9 cellular contexts compared by ENCODE assay signal in genomic region chr11:66315921-66316811, GRCh38. TPM values are rescaled to one million over a fixed set of nuclear protein-coding genes. Genes with fewer than 3 reads are reported as not detected.
DNase-seq lines count a peak whose midpoint lies in the region; ATAC-seq, FAIRE-seq and TF ChIP-seq lines count a peak whose summit lies in the region.
"Had no signal": no experiment of that assay in that cellular context is flagged by ENCODE, and none has a peak within 500 bp of the region (broad histone marks: within the 10 kb centered on the region; RNA-seq: fewer than 3 reads in every experiment).

No MANE protein-coding gene starts in this region.

- H3K79me1 ChIP-seq in neuronal stem cell (ENCODE audit: low read depth, low read length), result no peaks in the 10 kb centered on the region

- no peak overlapping the region for H3K27ac Mint-ChIP-seq in astrocyte (ENCODE audit: unreplicated experiment)

- peaks cover 34% of the 10 kb centered on the region for H3K4me1 Mint-ChIP-seq in astrocyte (ENCODE audit: low read depth, unreplicated experiment)

- peak overlapping the region; percentile 98 for H2AK5ac ChIP-seq in neuronal stem cell (ENCODE audit: low read depth, low read length)

- H3K4me2 ChIP-seq in DOHH2 (ENCODE audit: low read length) (peak overlapping the region; percentile 92), astrocyte (ENCODE audit: low read length) (peak overlapping the region; percentile 81), neuronal stem cell (ENCODE audit: insufficient read depth, low read length, poor library complexity, severe bottlenecking) (no peak overlapping the region)
- H3K4me2 ChIP-seq: PC-9 had no signal

- no peak overlapping the region for H4K8ac ChIP-seq in neuronal stem cell (ENCODE audit: low read depth, low read length)

- H3K9me3 ChIP-seq in DOHH2 (ENCODE audit: control insufficient read depth, insufficient read depth, low read length) (peaks cover 3% of the 10 kb centered on the region; the same call in 1 of the 2 replicates), astrocyte (ENCODE audit: insufficient read depth, low read depth, low read length) (no peaks in the 10 kb centered on the region), neuronal stem cell (replicated peaks in 1 of 2; ENCODE audit: control insufficient read depth in 2 of 2, insufficient read depth in 1 of 2, low read depth in 1 of 2, low read length in 2 of 2) (no peaks in the 10 kb centered on the region), aorta (ENCODE audit: control insufficient read depth, low read length) (no peaks in the 10 kb centered on the region)

- H4K20me1 ChIP-seq in DOHH2 (ENCODE audit: control insufficient read depth, insufficient read depth, low read depth, low read length) (no peaks in the 10 kb centered on the region), astrocyte (ENCODE audit: insufficient read depth, low read length) (peaks cover 15% of the 10 kb centered on the region)

- DNase-seq in astrocyte (ENCODE audit: low read depth), result no peak
- DNase-seq in neuronal stem cell (ENCODE audit: low spot score), result no peak
- no peak for DNase-seq in GM13977 (ENCODE audit: low spot score)
- DNase-seq in SW 1271 (lab: John Stamatoyannopoulos, UW), result no peak
- DNase-seq in aorta, result no peak
- DNase-seq: PC-9 had no signal

- H3K4me3 ChIP-seq in DOHH2 (ENCODE audit: low read length) (no peak overlapping the region), astrocyte (ENCODE audit: insufficient read depth, low read depth, low read length) (peak overlapping the region; percentile 48), neuronal stem cell (ENCODE audit: low read length in 2 of 2) (no peak overlapping the region), aorta (ENCODE audit: low read length in 2 of 2) (peak overlapping the region in 1 of 2 donors; percentile 2)
- H3K4me3 ChIP-seq: GM12878, PC-9 had no signal

- peaks cover 8% of the 10 kb centered on the region for H3K36me3 Mint-ChIP-seq in astrocyte (ENCODE audit: low read depth, unreplicated experiment)

- H3K36me3 ChIP-seq in DOHH2 (ENCODE audit: control insufficient read depth, low read length) (no peaks in the 10 kb centered on the region), astrocyte (ENCODE audit: insufficient read depth, low read length) (no peaks in the 10 kb centered on the region), neuronal stem cell (replicated peaks in 1 of 2; ENCODE audit: control insufficient read depth in 2 of 2, insufficient read depth in 2 of 2, low read length in 2 of 2) (no peaks in the 10 kb centered on the region), aorta (ENCODE audit: control insufficient read depth in 1 of 2, insufficient read depth in 2 of 2, low read length in 1 of 2) (no peaks in the 10 kb centered on the region)

- no CpG with 5 or more reads among the region's 52 CpGs for WGBS in neuronal stem cell (ENCODE audit: extremely low coverage in 2 of 2, insufficient read length in 2 of 2, insufficient replicate concordance in 1 of 2), 2 donors
- WGBS in aorta, 2 donors, result 38 to 49% methylated on average over 52 of the region's 52 CpGs

- peak overlapping the region; percentile 50 for H3K23ac ChIP-seq in neuronal stem cell (ENCODE audit: low read depth, low read length, poor library complexity)

- peak overlapping the region; percentile 68 for H2BK120ac ChIP-seq in neuronal stem cell (ENCODE audit: low read depth, low read length)

- H2AFZ ChIP-seq in astrocyte (ENCODE audit: low read depth, low read length) (no peak overlapping the region), neuronal stem cell (ENCODE audit: low read length) (peak overlapping the region; percentile 84)
- H2AFZ ChIP-seq: PC-9 had no signal

- peaks cover 16% of the 10 kb centered on the region for H3K9me3 Mint-ChIP-seq in astrocyte (ENCODE audit: unreplicated experiment)

- in situ Hi-C loops in GM13977 (cut with MboI; ENCODE audit: low pct_unique_long_range_greater_than_20kb, low sequenced_read_pairs, unreplicated experiment), result no loop called here

- H3K4ac ChIP-seq in neuronal stem cell (ENCODE audit: low read length), result peak overlapping the region; percentile 79

- no peak for ATAC-seq in aorta (ENCODE audit: low FRiP score)
- ATAC-seq: GM12878 had no signal

- peak overlapping the region; percentile 91 for H3K14ac ChIP-seq in neuronal stem cell (ENCODE audit: low read length)

- peak overlapping the region; percentile 69 for H3K18ac ChIP-seq in neuronal stem cell (ENCODE audit: low read length)

- H3K27ac ChIP-seq in DOHH2 (ENCODE audit: low read depth, low read length) (no peak overlapping the region), astrocyte (ENCODE audit: low read depth, low read length) (peak overlapping the region; percentile 50), neuronal stem cell (replicated peaks; ENCODE audit: low read length) (no peak overlapping the region), aorta (ENCODE audit: low read depth in 1 of 2, low read length in 2 of 2) (no peak overlapping the region)
- H3K27ac ChIP-seq: PC-9 had no signal

- H2BK5ac ChIP-seq in neuronal stem cell (ENCODE audit: low read length), result no peak overlapping the region

- H3F3A ChIP-seq in DOHH2 (ENCODE audit: control insufficient read depth, insufficient read depth), result peaks cover 11% of the 10 kb centered on the region

- no peaks in the 10 kb centered on the region for H3K9me2 ChIP-seq in DOHH2 (replicated peaks; ENCODE audit: control insufficient read depth, low read length)

- intact Hi-C loops in aorta (cut with DNase I), result no loop called here

- no peaks in the 10 kb centered on the region for H3K79me2 ChIP-seq in DOHH2 (ENCODE audit: control insufficient read depth, low read length)
- peaks cover 32% of the 10 kb centered on the region for H3K79me2 ChIP-seq in astrocyte (ENCODE audit: insufficient read depth, low read length)

- H3K27me3 Mint-ChIP-seq in astrocyte (ENCODE audit: low read depth, unreplicated experiment), result peaks cover 2% of the 10 kb centered on the region

- H3K27me3 ChIP-seq in DOHH2 (ENCODE audit: control insufficient read depth, low read length), result no peaks in the 10 kb centered on the region
- H3K27me3 ChIP-seq in astrocyte (ENCODE audit: insufficient read depth, low read length), result no peaks in the 10 kb centered on the region
- H3K27me3 ChIP-seq in neuronal stem cell (ENCODE audit: control insufficient read depth in 3 of 3, insufficient read depth in 3 of 3, low read depth in 1 of 3, low read length in 3 of 3), result no peaks in the 10 kb centered on the region
- H3K27me3 ChIP-seq in aorta (ENCODE audit: control insufficient read depth in 1 of 2, insufficient read depth in 2 of 2, low read length in 1 of 2), result no peaks in the 10 kb centered on the region

- H2BK15ac ChIP-seq in neuronal stem cell (ENCODE audit: low read length), result peak overlapping the region; percentile 88

- peak overlapping the region; percentile 64 for H2BK12ac ChIP-seq in neuronal stem cell (ENCODE audit: low read length)

- H3K4me3 Mint-ChIP-seq in astrocyte (ENCODE audit: unreplicated experiment), result no peak overlapping the region

- FAIRE-seq in astrocyte (lab: Jason Lieb, UNC), result no peak
- FAIRE-seq: GM12878 had no signal

- H3K4me1 ChIP-seq in DOHH2 (ENCODE audit: control insufficient read depth, low read length) (peaks cover 49% of the 10 kb centered on the region), astrocyte (ENCODE audit: insufficient read depth, low read length) (peaks cover 53% of the 10 kb centered on the region), neuronal stem cell (ENCODE audit: control insufficient read depth in 2 of 2, insufficient read depth in 1 of 2, low read depth in 1 of 2, low read length in 2 of 2) (peaks cover 22 to 30% of the 10 kb centered on the region in 2 donors), aorta (ENCODE audit: control insufficient read depth in 1 of 2, insufficient read depth in 2 of 2, low read length in 2 of 2) (no peaks in the 10 kb centered on the region)

- H3K9ac ChIP-seq in astrocyte (ENCODE audit: low read length) (peak overlapping the region; percentile 80), neuronal stem cell (ENCODE audit: low read depth, low read length, poor library complexity) (peak overlapping the region; percentile 70)

- TF ChIP-seq CTCF in DOHH2 (IDR thresholded peaks at IDR 0.05; ENCODE audit: low read depth, low read length, poor library complexity, severe bottlenecking) (no peak), astrocyte (IDR thresholded peaks at IDR 0.05; ENCODE audit: insufficient read depth, low read depth, low read length) (no peak), GM13977 (IDR thresholded peaks at IDR 0.05; ENCODE audit: extremely low read depth, insufficient read depth, missing control alignments) (no peak)

- peak overlapping the region; percentile 74 for H4K91ac ChIP-seq in neuronal stem cell (ENCODE audit: low read depth, low read length, poor library complexity)

RNA-seq across cellular contexts. Expression of gene CD248, which starts 0.7 kb away (rescaled TPM):
- 50.9 and 58.8 TPM in 2 replicates for total RNA-seq in astrocyte
- 3.3 TPM for polyA plus RNA-seq in neuronal stem cell (2013, experiment 1 of 2)
- 3.2 TPM for polyA plus RNA-seq in neuronal stem cell (2013, experiment 2 of 2)
- total RNA-seq in aorta, result 100 to 1,000 TPM in 1 of 2 donors, 10 to 100 TPM in 1; 38.6 to 118 TPM
- 1 to 10 TPM; 3.1 to 7.2 TPM for polyA plus RNA-seq in aorta
- total RNA-seq: PC-9 had no signal
- polyA plus RNA-seq: neural cell had no signal

RNA-seq across cellular contexts. Expression of gene RIN1, which starts 20.1 kb away (rescaled TPM):
- total RNA-seq in astrocyte (8.5 and 12.0 TPM in 2 replicates), aorta (1 to 10 TPM; 8.3 to 9.1 TPM)
- polyA plus RNA-seq in neuronal stem cell (2013, experiment 1 of 2), result 2.4 TPM
- polyA plus RNA-seq in neuronal stem cell (2013, experiment 2 of 2), result 2.1 TPM
- 10 to 100 TPM in 1 of 2 donors, 1 to 10 TPM in 1; 1.8 to 13.3 TPM for polyA plus RNA-seq in aorta

RNA-seq across cellular contexts. Expression of gene TMEM151A, which starts 24.5 kb away (rescaled TPM):
- total RNA-seq in astrocyte (1.8 and 2.0 TPM in 2 replicates), aorta (under 1 TPM in 1 of 2 donors, not detected in 1; 0.13 TPM)
- 0.15 TPM for polyA plus RNA-seq in neuronal stem cell (2013, experiment 1 of 2)
- 0.17 TPM for polyA plus RNA-seq in neuronal stem cell (2013, experiment 2 of 2)
- polyA plus RNA-seq in aorta, result not detected
- total RNA-seq: GM12878 had no signal
- polyA plus RNA-seq: GM12878 had no signal

RNA-seq across cellular contexts. Expression of gene YIF1A, which starts 27.2 kb away (rescaled TPM):
- total RNA-seq in astrocyte (129 and 159 TPM in 2 replicates), aorta (10 to 100 TPM; 73.2 to 75.5 TPM)
- polyA plus RNA-seq in neuronal stem cell (2013, experiment 1 of 2), result 75.4 TPM
- polyA plus RNA-seq in neuronal stem cell (2013, experiment 2 of 2), result 75.5 TPM
- 100 to 1,000 TPM in 1 of 2 donors, 10 to 100 TPM in 1; 76.0 to 109 TPM for polyA plus RNA-seq in aorta

RNA-seq across cellular contexts. Expression of gene BRMS1, which starts 28.7 kb away (rescaled TPM):
- total RNA-seq in astrocyte, result 43.5 and 47.8 TPM in 2 replicates
- polyA plus RNA-seq in neuronal stem cell (2013, experiment 1 of 2), result 23.5 TPM
- 21.8 TPM for polyA plus RNA-seq in neuronal stem cell (2013, experiment 2 of 2)
- total RNA-seq in aorta, result 10 to 100 TPM; 21.5 to 22.4 TPM
- polyA plus RNA-seq in aorta, result 10 to 100 TPM; 24.4 to 55.2 TPM
